ENCODE assay signal across 14 cellular contexts in the genomic region with DNA sequence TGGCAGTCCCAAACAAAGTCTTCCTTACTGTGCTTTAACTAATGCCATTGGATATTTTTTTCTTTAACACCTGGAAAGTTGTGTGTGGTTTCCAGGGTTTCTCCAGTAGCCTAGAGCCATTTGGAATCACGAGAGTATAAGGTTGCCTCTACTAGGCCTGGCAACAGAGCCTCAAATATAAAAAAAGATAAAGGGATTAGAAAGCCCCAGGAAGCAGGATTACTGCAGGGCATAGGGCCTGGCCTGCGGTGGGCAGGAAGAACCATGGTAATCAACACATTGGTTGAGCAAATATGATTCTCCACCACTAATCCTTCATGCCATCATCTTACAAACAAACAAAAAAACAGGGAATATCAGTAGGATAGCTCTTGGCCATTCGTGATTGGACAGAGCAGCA.
DNase-seq lines count a peak whose midpoint lies in the region; ATAC-seq and TF ChIP-seq lines count a peak whose summit lies in the region.
"Had no signal": no experiment of that assay in that cellular context is flagged by ENCODE, and none has a peak within 500 bp of the region (broad histone marks: within the 10 kb centered on the region; RNA-seq: fewer than 3 reads in every experiment).

No MANE protein-coding gene starts in this region.

- H3K4me3 ChIP-seq in PC-9 (no peak overlapping the region), mesendoderm (ENCODE audit: low read length) (no peak overlapping the region), aorta (ENCODE audit: low read length in 2 of 2) (no peak overlapping the region)

- peak overlapping the region; percentile 63 for H3K27ac ChIP-seq in PC-9
- H3K27ac ChIP-seq in mesendoderm (ENCODE audit: low read depth, low read length), result no peak overlapping the region
- no peak overlapping the region for H3K27ac ChIP-seq in aorta (ENCODE audit: low read depth in 1 of 2, low read length in 2 of 2)
- H3K27ac ChIP-seq: KMS-11 had no signal

- H3K9me3 Mint-ChIP-seq in activated CD4-positive, alpha-beta T cell treated with anti-CD3 and anti-CD28 coated beads, Interleukin-2, amount 10 ng/mL, durations not matched to agents 24 days and 14 days, result no peaks in the 10 kb centered on the region
- H3K9me3 Mint-ChIP-seq: CD4-positive, CD25-positive, alpha-beta regulatory T cell had no signal

- H4K5ac ChIP-seq in mesendoderm (ENCODE audit: low read length), result no peak overlapping the region

- H3K4me1 ChIP-seq in PC-9 (replicated peaks; ENCODE audit: insufficient read depth), result peaks cover 27% of the 10 kb centered on the region
- H3K4me1 ChIP-seq in mesendoderm (ENCODE audit: control insufficient read depth, low read depth, low read length), result peaks cover 10% of the 10 kb centered on the region
- no peaks in the 10 kb centered on the region for H3K4me1 ChIP-seq in aorta (ENCODE audit: control insufficient read depth in 1 of 2, insufficient read depth in 2 of 2, low read length in 2 of 2)
- H3K4me1 ChIP-seq: BE2C had no signal

- no peak overlapping the region for H2BK15ac ChIP-seq in mesendoderm (replicated peaks; ENCODE audit: low read depth)

- H3K4me3 Mint-ChIP-seq in activated CD4-positive, alpha-beta T cell treated with anti-CD3 and anti-CD28 coated beads, Interleukin-2, amount 10 ng/mL, durations not matched to agents 24 days and 14 days, result no peak overlapping the region
- H3K4me3 Mint-ChIP-seq: CD4-positive, CD25-positive, alpha-beta regulatory T cell; H9 had no signal

- POLR2A ChIA-PET in PC-9 (lab: Charles Lee; ENCODE audit: unreplicated experiment), result interaction anchor here (0.7 kb wide), 1 partner anchor 70 kb away, joined by 4 read pairs; no protein-coding TSS in a partner anchor

- H4K8ac ChIP-seq in mesendoderm (ENCODE audit: low read depth, low read length), result no peak overlapping the region

- no peaks in the 10 kb centered on the region for H4K20me1 ChIP-seq in PC-9 (ENCODE audit: insufficient read depth)

- no peak overlapping the region for H2AFZ ChIP-seq in PC-9

- H3K23ac ChIP-seq in mesendoderm (ENCODE audit: low read length), result no peak overlapping the region

- no peak for ATAC-seq in GM18868 (IDR thresholded peaks at IDR 0.05; ENCODE audit: unreplicated experiment)
- no peak for ATAC-seq in aorta (ENCODE audit: low FRiP score)
- ATAC-seq: HepG2 had no signal

- no peak overlapping the region for H3K56ac ChIP-seq in mesendoderm (ENCODE audit: low read length)

- H3K36me3 Mint-ChIP-seq in activated CD4-positive, alpha-beta T cell treated with anti-CD3 and anti-CD28 coated beads, Interleukin-2, amount 10 ng/mL, durations not matched to agents 24 days and 14 days (ENCODE audit: low read depth), result no peaks in the 10 kb centered on the region
- H3K36me3 Mint-ChIP-seq: CD4-positive, CD25-positive, alpha-beta regulatory T cell had no signal

- H3K9me2 ChIP-seq in PC-9 (ENCODE audit: insufficient read depth), result no peaks in the 10 kb centered on the region

- H3K4ac ChIP-seq in mesendoderm (ENCODE audit: low read depth, low read length), result no peak overlapping the region

- BruUV-seq in PC-9 (replicated peaks; lab: Mats Ljungman, UMichigan), result no TSS peak

- H3K27ac Mint-ChIP-seq in activated CD4-positive, alpha-beta T cell treated with anti-CD3 and anti-CD28 coated beads, Interleukin-2, amount 10 ng/mL, durations not matched to agents 24 days and 14 days, result no peak overlapping the region

- no peaks in the 10 kb centered on the region for H3K79me1 ChIP-seq in mesendoderm (ENCODE audit: low read length)

- TF ChIP-seq CTCF in PC-9 (conservative IDR thresholded peaks at IDR 0.05), result no peak

- no peaks in the 10 kb centered on the region for H3K27me3 ChIP-seq in PC-9 (ENCODE audit: insufficient read depth, low read depth)
- H3K27me3 ChIP-seq in mesendoderm (ENCODE audit: insufficient read depth, low read length, poor library complexity), result no peaks in the 10 kb centered on the region
- H3K27me3 ChIP-seq in aorta (ENCODE audit: control insufficient read depth in 1 of 2, insufficient read depth in 2 of 2, low read length in 1 of 2), result no peaks in the 10 kb centered on the region
- H3K27me3 ChIP-seq: BE2C had no signal

- peak overlapping the region; percentile 34 for H3K4me2 ChIP-seq in PC-9
- H3K4me2 ChIP-seq in mesendoderm (ENCODE audit: low read length), result no peak overlapping the region
- H3K4me2 ChIP-seq: KMS-11 had no signal

- peak; percentile 26 for DNase-seq in activated CD4-positive, alpha-beta T cell treated with anti-CD3 and anti-CD28 coated beads, Interleukin-2, amount 10 ng/mL, durations not matched to agents 24 days and 14 days
- DNase-seq in activated CD4-positive, alpha-beta T cell treated with anti-CD3 and anti-CD28 coated beads for 1 hour, result no peak
- DNase-seq in PC-9 (no peak), mesendoderm (peak; percentile 52), aorta (no peak)
- no peak for DNase-seq in stimulated activated CD8-positive, alpha-beta memory T cell treated with anti-CD3 and anti-CD28 coated beads, Interleukin-4, amount 100 ng/mL, for 48 hours
- DNase-seq: BE2C; CD4-positive, CD25-positive, alpha-beta regulatory T cell; DMS53; GF-D8; H9 had no signal

- H3K9ac ChIP-seq in mesendoderm (ENCODE audit: low read length), result no peak overlapping the region
- H3K9ac ChIP-seq: KMS-11 had no signal

- no peaks in the 10 kb centered on the region for H3K4me1 Mint-ChIP-seq in activated CD4-positive, alpha-beta T cell treated with anti-CD3 and anti-CD28 coated beads, Interleukin-2, amount 10 ng/mL, durations not matched to agents 24 days and 14 days
- H3K4me1 Mint-ChIP-seq: CD4-positive, CD25-positive, alpha-beta regulatory T cell had no signal

- H3K36me3 ChIP-seq in PC-9 (ENCODE audit: low read depth), result peaks cover 2% of the 10 kb centered on the region; the same call in 1 of the 2 replicates
- H3K36me3 ChIP-seq in mesendoderm (ENCODE audit: control insufficient read depth, insufficient read depth, low read length), result no peaks in the 10 kb centered on the region
- no peaks in the 10 kb centered on the region for H3K36me3 ChIP-seq in aorta (ENCODE audit: control insufficient read depth in 1 of 2, insufficient read depth in 2 of 2, low read length in 1 of 2)
- H3K36me3 ChIP-seq: BE2C had no signal

- no peak overlapping the region for H2AK5ac ChIP-seq in mesendoderm (ENCODE audit: low read length)

- intact Hi-C loops in activated CD4-positive, alpha-beta T cell treated with anti-CD3 and anti-CD28 coated beads, Interleukin-2, amount 10 ng/mL, durations not matched to agents 24 days and 14 days (cut with micrococcal nuclease), result no loop called here
- intact Hi-C loops in PC-9 (cut with micrococcal nuclease; ENCODE audit: unreplicated experiment), result loop anchor here (5.0 to 10.0 kb wide), 3 partner anchors 132 to 751 kb away; no protein-coding TSS in a partner anchor
- intact Hi-C loops in aorta (cut with DNase I), result loop anchor here in 1 of 2 donors (10.0 kb wide), 1 partner anchor 298 kb away; a partner anchor contains a TSS

- no peak overlapping the region for H3K18ac ChIP-seq in mesendoderm (ENCODE audit: low read length)

- CTCF ChIA-PET in PC-9 (lab: Charles Lee), result no interaction called here

- no CpG with 5 or more reads among the region's 3 CpGs for WGBS in mesendoderm (ENCODE audit: extremely low coverage, insufficient coverage, low lambda C conversion rate)
- WGBS in aorta, 2 donors, result 87 to 88% methylated on average over 3 of the region's 3 CpGs

- H3K9me3 ChIP-seq in PC-9 (ENCODE audit: insufficient read depth, low read depth), result peaks cover 24% of the 10 kb centered on the region
- H3K9me3 ChIP-seq in aorta (ENCODE audit: control insufficient read depth, low read length), result no peaks in the 10 kb centered on the region
- H3K9me3 ChIP-seq: BE2C had no signal

- H3K79me2 ChIP-seq in PC-9 (ENCODE audit: low read depth), result no peaks in the 10 kb centered on the region
- no peaks in the 10 kb centered on the region for H3K79me2 ChIP-seq in mesendoderm (ENCODE audit: control insufficient read depth, insufficient read depth, low read length)

- no peak overlapping the region for H2BK120ac ChIP-seq in mesendoderm (ENCODE audit: low read depth, low read length)

- peaks cover 5% of the 10 kb centered on the region for H3K27me3 Mint-ChIP-seq in activated CD4-positive, alpha-beta T cell treated with anti-CD3 and anti-CD28 coated beads, Interleukin-2, amount 10 ng/mL, durations not matched to agents 24 days and 14 days
- H3K27me3 Mint-ChIP-seq: CD4-positive, CD25-positive, alpha-beta regulatory T cell had no signal

- H2BK5ac ChIP-seq in mesendoderm (ENCODE audit: low read length), result no peak overlapping the region

- H3F3A ChIP-seq in PC-9 (ENCODE audit: insufficient read depth, low read depth), result peaks cover 20% of the 10 kb centered on the region

Comparison
In these comparisons a context has a peak if more than half of its experiments do, and no peak if none do; other contexts are left out.
1. DNase-seq: peak in activated CD4-positive, alpha-beta T cell treated with anti-CD3 and anti-CD28 coated beads, Interleukin-2, amount 10 ng/mL, durations not matched to agents 24 days and 14 days (single experiment) and mesendoderm (single experiment); none in activated CD4-positive, alpha-beta T cell treated with anti-CD3 and anti-CD28 coated beads for 1 hour (single experiment), PC-9 (0 of 2), stimulated activated CD8-positive, alpha-beta memory T cell treated with anti-CD3 and anti-CD28 coated beads, Interleukin-4, amount 100 ng/mL, for 48 hours (single experiment) and aorta (0 of 2).